ENCODE assay signal across 29 cellular contexts in genomic region chr6:151618717-151619116, GRCh38.
"Had no signal": no experiment of that assay in that cellular context is flagged by ENCODE, and none has a peak within 500 bp of the region (broad histone marks: within the 10 kb centered on the region; RNA-seq: fewer than 3 reads in every experiment).

No MANE protein-coding gene starts in this region.

- ATAC-seq: activated CD8-positive, alpha-beta T cell treated with anti-CD3 and anti-CD28 coated beads for 36 hours; activated naive CD4-positive, alpha-beta T cell treated with anti-CD3 and anti-CD28 coated beads, Interleukin-2, amount 50 U/mL, for 72 hours; activated T-cell treated with anti-CD3 and anti-CD28 coated beads, Interleukin-2, amount 50 U/mL, for 4 hours; activated T-cell treated with anti-CD3 and anti-CD28 coated beads, Interleukin-2, amount 50 U/mL, for 72 hours; activated T-helper 17 cell treated with anti-CD3 and anti-CD28 coated beads, Interleukin-2, amount 50 U/mL, for 72 hours; body of pancreas had no signal

- DNase-seq: activated B cell treated with CpG ODN at 0.5 μM for 24 hours; activated CD4-positive, alpha-beta memory T cell treated with anti-CD3 and anti-CD28 coated beads for 36 hours; activated CD4-positive, alpha-beta T cell treated with anti-CD3 and anti-CD28 coated beads for 4 hours; activated CD4-positive, alpha-beta T cell treated with anti-CD3 and anti-CD28 coated beads, Interleukin-2, amount 10 ng/mL, durations not matched to agents 24 days and 14 days; activated CD4-positive, alpha-beta T cell treated with anti-CD3 and anti-CD28 coated beads, Interleukin-2, amount 50 U/mL, for 1 hour; activated CD4-positive, alpha-beta T cell treated with anti-CD3 and anti-CD28 coated beads, Interleukin-2, amount 50 U/mL, for 4 hours; activated CD4-positive, CD25-positive, alpha-beta regulatory T cell treated with anti-CD3 and anti-CD28 coated beads, Interleukin-2, amount 50 U/mL, for 72 hours; activated CD8-positive, alpha-beta memory T cell treated with anti-CD3 and anti-CD28 coated beads, Interleukin-2, amount 50 U/mL, for 4 hours; activated CD8-positive, alpha-beta T cell treated with anti-CD3 and anti-CD28 coated beads for 36 hours; activated effector memory CD4-positive, alpha-beta T cell treated with anti-CD3 and anti-CD28 coated beads, Interleukin-2, amount 50 U/mL, for 16 hours; activated gamma-delta T cell treated with Interleukin-2 at 50 U/mL for 16 hours; activated naive CD4-positive, alpha-beta T cell; activated naive CD4-positive, alpha-beta T cell treated with anti-CD3 and anti-CD28 coated beads for 36 hours; activated naive CD4-positive, alpha-beta T cell treated with anti-CD3 and anti-CD28 coated beads, Interleukin-2, amount 50 U/mL, for 16 hours; activated naive CD8-positive, alpha-beta T cell treated with anti-CD3 and anti-CD28 coated beads for 36 hours; activated T-cell treated with anti-CD3 and anti-CD28 coated beads for 4 hours; activated T-cell treated with anti-CD3 and anti-CD28 coated beads, Interleukin-2, amount 50 U/mL, for 1 hour; activated T-cell treated with anti-CD3 and anti-CD28 coated beads, Interleukin-2, amount 50 U/mL, for 4 hours; activated T-cell treated with anti-CD3 and anti-CD28 coated beads, Interleukin-2, amount 50 U/mL, for 72 hours; adrenal gland; amniotic stem cell; aorta; body of pancreas; brain microvascular endothelial cell; central memory CD4-positive, alpha-beta T cell; T-helper 2 cell; T-helper 9 cell had no signal
